Comparison of ENCODE assay signal across 8 cellular contexts in the genomic region with DNA sequence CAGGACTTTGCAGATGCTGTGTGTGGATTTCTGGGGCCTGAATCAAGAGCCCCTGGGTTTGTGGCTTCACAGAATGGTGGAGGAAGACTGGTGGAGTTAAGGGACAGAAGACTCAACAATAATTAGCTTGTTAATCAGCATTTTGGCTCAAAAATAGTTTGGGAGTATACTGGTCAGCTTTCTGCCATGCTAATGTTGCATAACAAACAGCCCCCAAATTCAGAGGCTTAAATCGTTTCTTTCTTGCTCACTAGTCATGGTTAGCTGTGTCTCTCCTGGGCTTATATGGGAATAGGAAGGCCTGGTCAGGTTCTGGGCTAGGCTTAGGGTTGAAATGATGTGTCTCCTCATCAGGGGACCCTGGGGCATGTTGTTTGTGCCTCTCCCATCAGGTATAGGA.
"Had no signal": no experiment of that assay in that cellular context is flagged by ENCODE, and none has a peak within 500 bp of the region (broad histone marks: within the 10 kb centered on the region; RNA-seq: fewer than 3 reads in every experiment).

No MANE protein-coding gene starts in this region.

- FAIRE-seq: G401.6, GM12878, GM12891, GM12892, GM18507, GM19239 had no signal

- DNase-seq: GDM1, GF-D8 had no signal

- ATAC-seq: GM12878 had no signal

- H3K4me3 ChIP-seq: GM12878 had no signal
